In genomic region chr20:3795511-3796468, GRCh38 we compare ENCODE assay signal across 8 cellular contexts. TPM values are rescaled to one million over a fixed set of nuclear protein-coding genes. Genes with fewer than 3 reads are reported as not detected.
A peak's percentile ranks its signal among the peaks of the same experiment; 100 is the strongest.
DNase-seq lines count a peak whose midpoint lies in the region; ATAC-seq, FAIRE-seq and TF ChIP-seq lines count a peak whose summit lies in the region.

CDC25B (plus strand) TSS chr20:3796310; CDS start chr20:3796532, 222 bp downstream.

- peak within 1 kb of the TSS; percentile 85 for H3K4me3 ChIP-seq in AG10803 (ENCODE audit: low read length)
- H3K4me3 ChIP-seq in keratinocyte (ENCODE audit: control insufficient read depth in 2 of 3, extremely low read depth in 1 of 3, insufficient read depth in 2 of 3, low read depth in 1 of 3, low read length in 3 of 3) = peak within 1 kb of the TSS; percentile 74 to 90 (median 86)

- DNase-seq in AG10803 (ENCODE audit: low read depth) (peak; percentile 86), NCI-H446 treated with DMSO at 0.1 percent for 48 hours (lab: John Stamatoyannopoulos, UW) (peak; percentile 87), keratinocyte (ENCODE audit: low read depth, low spot score) (no peak)
- peak; percentile 78 for DNase-seq in activated CD4-positive, CD25-positive, alpha-beta regulatory T cell treated with anti-CD3 and anti-CD28 coated beads, Interleukin-2, amount 50 U/mL, for 16 hours (ENCODE audit: low read depth, low spot score)
- peak; percentile 79 for DNase-seq in central memory CD4-positive, alpha-beta T cell
- peak; percentile 96 for DNase-seq in stimulated activated CD4-positive, alpha-beta T cell treated with anti-CD3 and anti-CD28 coated beads, Interleukin-15, amount 100 ng/mL, for 24 hours

- no peaks in the 10 kb centered on the region for H3K27me3 ChIP-seq in keratinocyte (ENCODE audit: control insufficient read depth, extremely low read depth, insufficient read depth, low read length)

- H3K9ac ChIP-seq in keratinocyte (ENCODE audit: control insufficient read depth, extremely low read depth, insufficient read depth, low read length) = peak within 1 kb of the TSS; percentile 88

- no peaks in the 10 kb centered on the region for H4K20me1 ChIP-seq in keratinocyte (ENCODE audit: control insufficient read depth, extremely low read depth, insufficient read depth, low read length)

- TF ChIP-seq CTCF in AG10803 (conservative IDR thresholded peaks at IDR 0.05; ENCODE audit: low read length) = peak; percentile 51
- peak; percentile 36 to 52 (median 43) for TF ChIP-seq CTCF in keratinocyte (optimal IDR thresholded peaks at IDR 0.05 in 1 of 3, IDR thresholded peaks at IDR 0.05 in 1 of 3, conservative IDR thresholded peaks at IDR 0.05 in 1 of 3; ENCODE audit: extremely low read depth in 1 of 3, insufficient read depth in 2 of 3, low read length in 3 of 3)

- H3K36me3 ChIP-seq in keratinocyte (ENCODE audit: control insufficient read depth in 2 of 2, extremely low read depth in 1 of 2, insufficient read depth in 2 of 2, low read length in 2 of 2) = peaks cover 12 to 27% of the 10 kb centered on the region in 2 experiments

- peak within 1 kb of the TSS; percentile 84 for H3K27ac ChIP-seq in keratinocyte (ENCODE audit: control insufficient read depth, insufficient read depth, low read length)

- no peak for FAIRE-seq in keratinocyte (lab: Jason Lieb, UNC)

- peak within 1 kb of the TSS; percentile 49 for H2AFZ ChIP-seq in keratinocyte (ENCODE audit: control insufficient read depth, low read length)

- peaks cover 32% of the 10 kb centered on the region for H3K79me2 ChIP-seq in keratinocyte (ENCODE audit: control insufficient read depth, insufficient read depth, low read length)

- H3K4me1 ChIP-seq in keratinocyte (ENCODE audit: control insufficient read depth, extremely low read depth, insufficient read depth, low read length) = peaks cover 41% of the 10 kb centered on the region

- H3K9me3 ChIP-seq in keratinocyte (ENCODE audit: control insufficient read depth, low read depth, low read length) = no peaks in the 10 kb centered on the region

- no peaks in the 10 kb centered on the region for H3K9me1 ChIP-seq in keratinocyte (ENCODE audit: control insufficient read depth, extremely low read depth, insufficient read depth, low read length)

- peak within 1 kb of the TSS; percentile 97 for H3K4me2 ChIP-seq in keratinocyte (ENCODE audit: control insufficient read depth, extremely low read depth, insufficient read depth, low read depth, low read length)

- dilution Hi-C loops in keratinocyte (cut with MboI; ENCODE audit: extremely low pct_ligation_motif_present, low sequenced_read_pairs) = no loop called here

- ATAC-seq in GM19043 (IDR thresholded peaks at IDR 0.05; ENCODE audit: low read depth, unreplicated experiment) (peak; percentile 59), HG03432 (IDR thresholded peaks at IDR 0.05; ENCODE audit: unreplicated experiment) (peak; percentile 75)

RNA-seq across cellular contexts. Expression of gene CDC25B, which starts in this region (rescaled TPM):
- polyA plus RNA-seq in keratinocyte = 15.0 to 41.5 TPM (median 23.5 TPM) in 3 replicates
- 35.9 TPM for polyA plus RNA-seq in keratinocyte (2011; ENCODE audit: low read depth)
- polyA plus RNA-seq in keratinocyte (2011; cell fraction: cytosol; rRNA removed) = 31.9 and 57.1 TPM in 2 replicates
- 89.9 and 117 TPM in 2 replicates for polyA plus RNA-seq in keratinocyte (2011; cell fraction: nucleus; rRNA removed)
- polyA plus RNA-seq in keratinocyte (2012; ENCODE audit: low replicate concordance) = 14.3 and 38.5 TPM in 2 replicates
- polyA minus RNA-seq in keratinocyte = 19.1 to 77.3 TPM (median 28.9 TPM) in 3 replicates
- polyA minus RNA-seq in keratinocyte (2011; cell fraction: cytosol; rRNA and poly(A)+ RNA removed) = 34.5 TPM
- 18.8 and 36.4 TPM in 2 replicates for polyA minus RNA-seq in keratinocyte (2011; cell fraction: nucleus; rRNA and poly(A)+ RNA removed)
